Comparison of ENCODE assay signal across 27 cellular contexts in genomic region chr2:230382108-230382507, GRCh38. TPM values are rescaled to one million over a fixed set of nuclear protein-coding genes. Genes with fewer than 3 reads are reported as not detected.
"Had no signal": no experiment of that assay in that cellular context is flagged by ENCODE, and none has a peak within 500 bp of the region (broad histone marks: within the 10 kb centered on the region; RNA-seq: fewer than 3 reads in every experiment).

No MANE protein-coding gene starts in this region.

- DNase-seq: activated CD4-positive, alpha-beta T cell treated with anti-CD3 and anti-CD28 coated beads, Interleukin-2, amount 10 ng/mL, durations not matched to agents 7 days and 5 days; activated CD8-positive, alpha-beta memory T cell treated with anti-CD3 and anti-CD28 coated beads, Interleukin-2, amount 10 ng/mL, durations not matched to agents 7 days and 5 days; activated CD8-positive, alpha-beta T cell treated with anti-CD3 and anti-CD28 coated beads, Interleukin-2, amount 10 ng/mL, durations not matched to agents 7 days and 5 days; activated gamma-delta T cell treated with Interleukin-2 at 50 U/mL for 16 hours; adrenal gland; aorta; body of pancreas; dorsolateral prefrontal cortex; effector memory CD4-positive, alpha-beta T cell; gastrocnemius medialis; glutamatergic neuron; islet precursor cell; left ventricle myocardium superior; pancreas; psoas muscle; stimulated activated CD4-positive, alpha-beta T cell treated with anti-CD3 and anti-CD28 coated beads, Interleukin-15, amount 100 ng/mL, for 24 hours; stimulated activated CD4-positive, alpha-beta T cell treated with anti-CD3 and anti-CD28 coated beads, Interleukin-2, amount 100 ng/mL, for 24 hours; stimulated activated naive CD4-positive, alpha-beta T cell treated with Interleukin-2 at 50 U/mL for 16 hours; T-helper 1 cell had no signal

- H3K27me3 ChIP-seq: adrenal gland, body of pancreas, cardiac muscle cell, dorsolateral prefrontal cortex, gastrocnemius medialis, pancreas, tibial nerve had no signal

- H3K4me1 Mint-ChIP-seq: nephron had no signal

- H3K9me3 Mint-ChIP-seq: activated CD4-positive, alpha-beta T cell treated with anti-CD3 and anti-CD28 coated beads, Interleukin-2, amount 10 ng/mL, durations not matched to agents 7 days and 5 days; activated naive CD4-positive, alpha-beta T cell treated with anti-CD3 and anti-CD28 coated beads, Interleukin-2, amount 50 U/mL, for 72 hours; T-helper 2 cell treated with Interferon-gamma antibody and Interleukin-4, amounts not matched to agents 5 μg/mL and 100 μg/mL, for 36 hours had no signal

- H3K4me3 Mint-ChIP-seq: activated CD4-positive, alpha-beta T cell treated with anti-CD3 and anti-CD28 coated beads, Interleukin-2, amount 10 ng/mL, durations not matched to agents 7 days and 5 days; activated CD8-positive, alpha-beta memory T cell treated with anti-CD3 and anti-CD28 coated beads, Interleukin-2, amount 10 ng/mL, durations not matched to agents 7 days and 5 days; activated CD8-positive, alpha-beta T cell treated with anti-CD3 and anti-CD28 coated beads, Interleukin-2, amount 10 ng/mL, durations not matched to agents 7 days and 5 days; nephron; T-helper 2 cell treated with Interferon-gamma antibody and Interleukin-4, amounts not matched to agents 5 μg/mL and 100 μg/mL, for 36 hours had no signal

- H3K27ac Mint-ChIP-seq: activated CD4-positive, alpha-beta T cell treated with anti-CD3 and anti-CD28 coated beads, Interleukin-2, amount 10 ng/mL, durations not matched to agents 7 days and 5 days; activated CD8-positive, alpha-beta memory T cell treated with anti-CD3 and anti-CD28 coated beads, Interleukin-2, amount 10 ng/mL, durations not matched to agents 7 days and 5 days; activated CD8-positive, alpha-beta T cell treated with anti-CD3 and anti-CD28 coated beads, Interleukin-2, amount 10 ng/mL, durations not matched to agents 7 days and 5 days; nephron; T-helper 2 cell treated with Interferon-gamma antibody and Interleukin-4, amounts not matched to agents 5 μg/mL and 100 μg/mL, for 36 hours had no signal

- H3K27ac ChIP-seq: adrenal gland, body of pancreas, cardiac muscle cell, coronary artery, dorsolateral prefrontal cortex, gastrocnemius medialis, pancreas, psoas muscle, tibial nerve had no signal

- H3K4me2 ChIP-seq: smooth muscle cell had no signal

- H3K4me3 ChIP-seq: adrenal gland, body of pancreas, cardiac muscle cell, coronary artery, dorsolateral prefrontal cortex, gastrocnemius medialis, pancreas, psoas muscle, smooth muscle cell, tibial nerve had no signal

- H3K27me3 Mint-ChIP-seq: activated CD4-positive, alpha-beta T cell treated with anti-CD3 and anti-CD28 coated beads, Interleukin-2, amount 10 ng/mL, durations not matched to agents 7 days and 5 days; activated CD8-positive, alpha-beta memory T cell treated with anti-CD3 and anti-CD28 coated beads, Interleukin-2, amount 10 ng/mL, durations not matched to agents 7 days and 5 days had no signal

- ATAC-seq: activated CD4-positive, CD25-positive, alpha-beta regulatory T cell treated with anti-CD3 and anti-CD28 coated beads, Interleukin-2, amount 50 U/mL, for 24 hours; activated CD8-positive, alpha-beta memory T cell treated with anti-CD3 and anti-CD28 coated beads, Interleukin-2, amount 10 ng/mL, durations not matched to agents 7 days and 5 days; activated CD8-positive, alpha-beta T cell treated with anti-CD3 and anti-CD28 coated beads, Interleukin-2, amount 10 ng/mL, durations not matched to agents 7 days and 5 days; activated naive CD4-positive, alpha-beta T cell treated with anti-CD3 and anti-CD28 coated beads, Interleukin-2, amount 50 U/mL, for 72 hours; body of pancreas; gastrocnemius medialis; left ventricle myocardium superior; pancreas; psoas muscle had no signal

- H3K4me1 ChIP-seq: adrenal gland, body of pancreas, gastrocnemius medialis, pancreas, psoas muscle, tibial nerve had no signal

RNA-seq across cellular contexts. Expression of gene SP100, which starts 33.9 kb away (rescaled TPM):
- total RNA-seq: cardiac muscle cell had no signal

RNA-seq across cellular contexts. Expression of gene SP140L, which starts 55.1 kb away (rescaled TPM):
- polyA plus RNA-seq: cardiac muscle cell had no signal
